Comparison of ENCODE assay signal across 32 cellular contexts in genomic region chr2:166284359-166284758, GRCh38.
"Had no signal": no experiment of that assay in that cellular context is flagged by ENCODE, and none has a peak within 500 bp of the region (broad histone marks: within the 10 kb centered on the region; RNA-seq: fewer than 3 reads in every experiment).

No MANE protein-coding gene starts in this region.

- H3K4me3 Mint-ChIP-seq: activated CD4-positive, alpha-beta memory T cell treated with anti-CD3 and anti-CD28 coated beads for 36 hours; activated CD4-positive, alpha-beta T cell treated with anti-CD3 and anti-CD28 coated beads for 36 hours; activated CD4-positive, alpha-beta T cell treated with anti-CD3 and anti-CD28 coated beads, Interleukin-2, amount 10 ng/mL, durations not matched to agents 24 days and 14 days; activated CD8-positive, alpha-beta memory T cell treated with anti-CD3 and anti-CD28 coated beads, Interleukin-2, amount 10 ng/mL, durations not matched to agents 7 days and 5 days; activated CD8-positive, alpha-beta T cell treated with anti-CD3 and anti-CD28 coated beads, Interleukin-2, amount 10 ng/mL, durations not matched to agents 7 days and 5 days; activated naive CD4-positive, alpha-beta T cell treated with anti-CD3 and anti-CD28 coated beads for 36 hours; activated naive CD4-positive, alpha-beta T cell treated with anti-CD3 and anti-CD28 coated beads, Interleukin-2, amount 50 U/mL, for 24 hours; activated naive CD8-positive, alpha-beta T cell treated with anti-CD3 and anti-CD28 coated beads for 36 hours; activated naive CD8-positive, alpha-beta T cell treated with anti-CD3 and anti-CD28 coated beads, Interleukin-2, amount 50 U/mL, for 24 hours; activated T-helper 1 cell treated with anti-CD3 and anti-CD28 coated beads, Interleukin-12 subunit alpha, Interleukin-12 subunit beta, Interleukin-2, Interleukin-4 antibody, amounts not matched to agents 30 ng/mL and 10 ng/mL and 1 ng/mL, durations not matched to agents 14 hours and 24 hours and 36 hours; central memory CD8-positive, alpha-beta T cell; dendritic cell treated with granulocyte-macrophage colony-stimulating factor and Interleukin-4, amounts not matched to agents 40 ng/mL and 50 ng/mL, for 4 days; endodermal cell had no signal

- H3K27me3 ChIP-seq: adrenal gland, ascending aorta, brain microvascular endothelial cell, dorsolateral prefrontal cortex, esophagus muscularis mucosa, foreskin keratinocyte, gastroesophageal sphincter had no signal

- H3K27ac ChIP-seq: adrenal gland, ascending aorta, brain microvascular endothelial cell, coronary artery, dorsolateral prefrontal cortex, esophagus muscularis mucosa, foreskin keratinocyte, gastroesophageal sphincter had no signal

- H3K27ac Mint-ChIP-seq: activated CD4-positive, alpha-beta memory T cell treated with anti-CD3 and anti-CD28 coated beads for 36 hours; activated CD4-positive, alpha-beta T cell treated with anti-CD3 and anti-CD28 coated beads for 36 hours; activated CD4-positive, alpha-beta T cell treated with anti-CD3 and anti-CD28 coated beads, Interleukin-2, amount 10 ng/mL, durations not matched to agents 24 days and 14 days; activated CD8-positive, alpha-beta memory T cell treated with anti-CD3 and anti-CD28 coated beads, Interleukin-2, amount 10 ng/mL, durations not matched to agents 7 days and 5 days; activated CD8-positive, alpha-beta T cell treated with anti-CD3 and anti-CD28 coated beads, Interleukin-2, amount 10 ng/mL, durations not matched to agents 7 days and 5 days; activated naive CD4-positive, alpha-beta T cell treated with anti-CD3 and anti-CD28 coated beads for 36 hours; activated naive CD4-positive, alpha-beta T cell treated with anti-CD3 and anti-CD28 coated beads, Interleukin-2, amount 50 U/mL, for 24 hours; activated naive CD8-positive, alpha-beta T cell treated with anti-CD3 and anti-CD28 coated beads for 36 hours; activated naive CD8-positive, alpha-beta T cell treated with anti-CD3 and anti-CD28 coated beads, Interleukin-2, amount 50 U/mL, for 24 hours; activated T-helper 1 cell treated with anti-CD3 and anti-CD28 coated beads, Interleukin-12 subunit alpha, Interleukin-12 subunit beta, Interleukin-2, Interleukin-4 antibody, amounts not matched to agents 30 ng/mL and 10 ng/mL and 1 ng/mL, durations not matched to agents 14 hours and 24 hours and 36 hours; activated T-helper 2 cell treated with anti-CD3 and anti-CD28 coated beads, Interferon-gamma antibody, Interleukin-2, Interleukin-4, amounts not matched to agents 10 μg/mL and 5 μg/mL and 100 μg/mL, durations not matched to agents 14 hours and 24 hours and 36 hours; dendritic cell treated with granulocyte-macrophage colony-stimulating factor and Interleukin-4, amounts not matched to agents 40 ng/mL and 50 ng/mL, for 4 days; endodermal cell had no signal

- ATAC-seq: activated CD4-positive, alpha-beta T cell treated with anti-CD3 and anti-CD28 coated beads for 36 hours; activated CD8-positive, alpha-beta memory T cell treated with anti-CD3 and anti-CD28 coated beads, Interleukin-2, amount 10 ng/mL, durations not matched to agents 7 days and 5 days; activated CD8-positive, alpha-beta T cell treated with anti-CD3 and anti-CD28 coated beads, Interleukin-2, amount 10 ng/mL, durations not matched to agents 7 days and 5 days; activated naive CD8-positive, alpha-beta T cell treated with anti-CD3 and anti-CD28 coated beads, Interleukin-2, amount 50 U/mL, for 24 hours; foreskin keratinocyte; gastroesophageal sphincter had no signal

- H3K4me1 ChIP-seq: adrenal gland, ascending aorta, esophagus muscularis mucosa, foreskin keratinocyte, gastroesophageal sphincter had no signal

- H3K9me3 Mint-ChIP-seq: activated CD4-positive, alpha-beta T cell treated with anti-CD3 and anti-CD28 coated beads, Interleukin-2, amount 10 ng/mL, durations not matched to agents 24 days and 14 days; activated naive CD4-positive, alpha-beta T cell treated with anti-CD3 and anti-CD28 coated beads for 36 hours; activated naive CD4-positive, alpha-beta T cell treated with anti-CD3 and anti-CD28 coated beads, Interleukin-2, amount 50 U/mL, for 24 hours; activated naive CD8-positive, alpha-beta T cell treated with anti-CD3 and anti-CD28 coated beads, Interleukin-2, amount 50 U/mL, for 24 hours; activated T-helper 1 cell treated with anti-CD3 and anti-CD28 coated beads, Interleukin-12 subunit alpha, Interleukin-12 subunit beta, Interleukin-2, Interleukin-4 antibody, amounts not matched to agents 30 ng/mL and 10 ng/mL and 1 ng/mL, durations not matched to agents 14 hours and 24 hours and 36 hours; activated T-helper 2 cell treated with anti-CD3 and anti-CD28 coated beads, Interferon-gamma antibody, Interleukin-2, Interleukin-4, amounts not matched to agents 10 μg/mL and 5 μg/mL and 100 μg/mL, durations not matched to agents 14 hours and 24 hours and 36 hours; central memory CD8-positive, alpha-beta T cell; dendritic cell treated with granulocyte-macrophage colony-stimulating factor and Interleukin-4, amounts not matched to agents 40 ng/mL and 50 ng/mL, for 4 days; endodermal cell had no signal

- H3K4me1 Mint-ChIP-seq: activated CD4-positive, alpha-beta T cell treated with anti-CD3 and anti-CD28 coated beads for 36 hours; activated CD4-positive, alpha-beta T cell treated with anti-CD3 and anti-CD28 coated beads, Interleukin-2, amount 10 ng/mL, durations not matched to agents 24 days and 14 days; activated CD8-positive, alpha-beta memory T cell treated with anti-CD3 and anti-CD28 coated beads, Interleukin-2, amount 10 ng/mL, durations not matched to agents 7 days and 5 days; activated naive CD4-positive, alpha-beta T cell treated with anti-CD3 and anti-CD28 coated beads, Interleukin-2, amount 50 U/mL, for 24 hours; activated naive CD8-positive, alpha-beta T cell treated with anti-CD3 and anti-CD28 coated beads for 36 hours; activated naive CD8-positive, alpha-beta T cell treated with anti-CD3 and anti-CD28 coated beads, Interleukin-2, amount 50 U/mL, for 24 hours; central memory CD8-positive, alpha-beta T cell; endodermal cell had no signal

- H3K36me3 Mint-ChIP-seq: activated CD4-positive, alpha-beta memory T cell treated with anti-CD3 and anti-CD28 coated beads for 36 hours; activated CD8-positive, alpha-beta memory T cell treated with anti-CD3 and anti-CD28 coated beads, Interleukin-2, amount 10 ng/mL, durations not matched to agents 7 days and 5 days; activated naive CD4-positive, alpha-beta T cell treated with anti-CD3 and anti-CD28 coated beads, Interleukin-2, amount 50 U/mL, for 24 hours; activated naive CD8-positive, alpha-beta T cell treated with anti-CD3 and anti-CD28 coated beads for 36 hours had no signal

- H3K4me3 ChIP-seq: adrenal gland, ascending aorta, coronary artery, dorsolateral prefrontal cortex, esophagus muscularis mucosa, gastroesophageal sphincter had no signal

- H3K27me3 Mint-ChIP-seq: activated CD4-positive, alpha-beta memory T cell treated with anti-CD3 and anti-CD28 coated beads for 36 hours; activated CD4-positive, alpha-beta T cell treated with anti-CD3 and anti-CD28 coated beads for 36 hours; activated CD4-positive, alpha-beta T cell treated with anti-CD3 and anti-CD28 coated beads, Interleukin-2, amount 10 ng/mL, durations not matched to agents 24 days and 14 days; activated CD8-positive, alpha-beta memory T cell treated with anti-CD3 and anti-CD28 coated beads, Interleukin-2, amount 10 ng/mL, durations not matched to agents 7 days and 5 days; activated naive CD4-positive, alpha-beta T cell treated with anti-CD3 and anti-CD28 coated beads, Interleukin-2, amount 50 U/mL, for 24 hours; activated naive CD8-positive, alpha-beta T cell treated with anti-CD3 and anti-CD28 coated beads for 36 hours; activated naive CD8-positive, alpha-beta T cell treated with anti-CD3 and anti-CD28 coated beads, Interleukin-2, amount 50 U/mL, for 24 hours; central memory CD8-positive, alpha-beta T cell; dendritic cell treated with granulocyte-macrophage colony-stimulating factor and Interleukin-4, amounts not matched to agents 40 ng/mL and 50 ng/mL, for 4 days had no signal

- DNase-seq: activated CD4-positive, alpha-beta memory T cell treated with anti-CD3 and anti-CD28 coated beads for 36 hours; activated CD4-positive, alpha-beta T cell treated with anti-CD3 and anti-CD28 coated beads for 36 hours; activated CD4-positive, alpha-beta T cell treated with anti-CD3 and anti-CD28 coated beads, Interleukin-2, amount 10 ng/mL, durations not matched to agents 24 days and 14 days; activated CD4-positive, CD25-positive, alpha-beta regulatory T cell; activated CD4-positive, CD25-positive, alpha-beta regulatory T cell treated with anti-CD3 and anti-CD28 coated beads, Interleukin-2, amount 50 U/mL, for 72 hours; activated CD8-positive, alpha-beta memory T cell treated with anti-CD3 and anti-CD28 coated beads, Interleukin-2, amount 10 ng/mL, durations not matched to agents 7 days and 5 days; activated CD8-positive, alpha-beta memory T cell treated with anti-CD3 and anti-CD28 coated beads, Interleukin-2, amount 50 U/mL, for 4 hours; activated CD8-positive, alpha-beta T cell treated with anti-CD3 and anti-CD28 coated beads, Interleukin-2, amount 10 ng/mL, durations not matched to agents 7 days and 5 days; activated effector memory CD4-positive, alpha-beta T cell treated with anti-CD3 and anti-CD28 coated beads, Interleukin-2, amount 50 U/mL, for 16 hours; activated naive CD4-positive, alpha-beta T cell treated with anti-CD3 and anti-CD28 coated beads for 36 hours; activated naive CD8-positive, alpha-beta T cell treated with anti-CD3 and anti-CD28 coated beads for 36 hours; activated naive CD8-positive, alpha-beta T cell treated with anti-CD3 and anti-CD28 coated beads, Interleukin-2, amount 50 U/mL, for 24 hours; activated T-cell treated with anti-CD3 and anti-CD28 coated beads, Interleukin-2, amount 50 U/mL, for 1 hour; activated T-cell treated with anti-CD3 and anti-CD28 coated beads, Interleukin-2, amount 50 U/mL, for 48 hours; adrenal gland; amygdala; brain microvascular endothelial cell; dorsolateral prefrontal cortex; effector memory CD4-positive, alpha-beta T cell; endodermal cell; erythroblast; foreskin keratinocyte; T-helper 2 cell had no signal

- H3K36me3 ChIP-seq: adrenal gland, ascending aorta, brain microvascular endothelial cell had no signal

- H3K9me3 ChIP-seq: adrenal gland, ascending aorta, esophagus muscularis mucosa, gastroesophageal sphincter had no signal
